Comparison of ENCODE assay signal across 8 cellular contexts in the genomic region with DNA sequence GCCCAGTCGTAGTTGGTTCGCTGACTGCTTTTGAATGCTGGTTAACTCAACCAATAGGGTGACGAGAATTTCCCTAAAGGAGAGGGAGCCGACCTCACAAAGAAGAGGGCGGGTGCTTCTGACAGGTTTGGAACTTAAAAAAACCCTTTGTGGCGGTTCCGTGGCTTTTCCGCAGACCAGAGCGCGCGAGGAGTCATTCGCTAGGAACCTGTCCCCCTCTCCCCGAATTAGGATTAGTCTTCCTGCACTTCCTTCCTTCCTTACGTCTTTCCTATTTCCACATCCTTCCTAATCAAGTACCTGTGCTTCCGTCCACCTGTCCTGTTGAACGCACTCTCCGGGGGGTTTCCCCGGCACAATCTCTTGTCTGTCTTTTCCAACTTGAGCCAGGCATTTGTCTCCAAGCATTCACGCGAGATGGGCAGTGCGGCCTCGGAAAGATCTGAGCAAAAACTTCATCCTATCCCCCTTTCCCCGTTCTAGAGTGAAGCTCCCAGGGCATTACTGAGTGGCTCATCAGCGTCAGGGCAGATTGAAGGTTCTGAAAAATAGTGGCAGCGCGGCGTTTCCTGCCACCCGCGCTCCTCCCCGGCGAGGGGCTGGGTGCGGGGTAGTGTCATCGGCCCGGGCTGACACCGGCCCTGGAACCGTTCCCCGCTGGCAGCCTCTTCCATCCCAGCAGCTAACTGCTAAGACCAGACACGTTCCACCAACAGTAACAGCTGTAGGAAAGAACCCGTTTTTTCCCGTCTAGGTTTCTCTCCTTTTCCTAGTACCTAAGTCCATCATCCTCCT. TPM values are rescaled to one million over a fixed set of nuclear protein-coding genes. Genes with fewer than 3 reads are reported as not detected.
DNase-seq lines count a peak whose midpoint lies in the region; ATAC-seq and TF ChIP-seq lines count a peak whose summit lies in the region.

No MANE protein-coding gene starts in this region.

- H3K79me2 ChIP-seq in DND-41 (ENCODE audit: insufficient read depth, low read length) = peaks cover 8% of the 10 kb centered on the region; the same call in 1 of the 2 replicates
- H3K79me2 ChIP-seq in fibroblast of lung (ENCODE audit: control insufficient read depth, insufficient read depth, low read length) = peaks cover 35% of the 10 kb centered on the region

- ATAC-seq in DND-41 (ENCODE audit: insufficient read depth, low read depth) (peak; percentile 87), GM21786 (IDR thresholded peaks at IDR 0.05; ENCODE audit: unreplicated experiment) (peak; percentile 82)
- peak; percentile 90 for ATAC-seq in naive thymus-derived CD4-positive, alpha-beta T cell
- peak; percentile 92 for ATAC-seq in stimulated activated memory B cell treated with anti-CD40 and anti-IgM and Interleukin-4, amounts not matched to agents 10 μg/mL and 1 μg/mL and 100 μg/mL, for 72 hours

- no peaks in the 10 kb centered on the region for H3K27me3 ChIP-seq in DND-41 (ENCODE audit: insufficient read depth, low read length, poor library complexity)
- H3K27me3 ChIP-seq in fibroblast of lung (ENCODE audit: control insufficient read depth, insufficient read depth, low read length) = no peaks in the 10 kb centered on the region
- H3K27me3 ChIP-seq in naive thymus-derived CD4-positive, alpha-beta T cell (ENCODE audit: control insufficient read depth in 2 of 2, insufficient read depth in 2 of 2, low read length in 2 of 2) = no peaks in the 10 kb centered on the region

- peaks cover 17 to 40% (median 35%) of the 10 kb centered on the region in 7 donors for H3K4me1 Mint-ChIP-seq in naive thymus-derived CD4-positive, alpha-beta T cell
- H3K4me1 Mint-ChIP-seq in stimulated activated memory B cell treated with anti-CD40 and anti-IgM and Interleukin-4, amounts not matched to agents 10 μg/mL and 1 μg/mL and 100 μg/mL, for 72 hours = peaks cover 24% of the 10 kb centered on the region

- peak overlapping the region; percentile 90 for H2AFZ ChIP-seq in DND-41 (ENCODE audit: low read depth, low read length)
- peak overlapping the region; percentile 92 for H2AFZ ChIP-seq in fibroblast of lung (ENCODE audit: low read length)

- H4K20me1 ChIP-seq in DND-41 (ENCODE audit: insufficient read depth, low read length) (no peaks in the 10 kb centered on the region), fibroblast of lung (ENCODE audit: control insufficient read depth, extremely low read depth, insufficient read depth, low read length) (no peaks in the 10 kb centered on the region)

- H3K4me3 Mint-ChIP-seq in naive thymus-derived CD4-positive, alpha-beta T cell = peak overlapping the region; percentile 91 to 100 (median 99)
- H3K4me3 Mint-ChIP-seq in stimulated activated memory B cell treated with anti-CD40 and anti-IgM and Interleukin-4, amounts not matched to agents 10 μg/mL and 1 μg/mL and 100 μg/mL, for 72 hours = peak overlapping the region; percentile 90

- intact Hi-C loops in naive thymus-derived CD4-positive, alpha-beta T cell (cut with micrococcal nuclease) = loop anchor here (1.0 to 10.0 kb wide), 14 partner anchors 20 to 1468 kb away; partner anchors contain the start of genes EPM2A (in 2 of the 2), FBXO30 (in 2 of the 2) and SHPRH (in 2 of the 2)

- H3K4me3 ChIP-seq in DND-41 (ENCODE audit: low read depth in 1 of 2, low read length in 2 of 2) = peak overlapping the region; percentile 31 to 60; a peak in 3 of 4 replicates
- peak overlapping the region; percentile 74 to 85 (median 79) for H3K4me3 ChIP-seq in fibroblast of lung (replicated peaks in 1 of 4; ENCODE audit: control extremely low read depth in 1 of 4, insufficient read depth in 1 of 4, low read depth in 3 of 4, low read length in 4 of 4)
- H3K4me3 ChIP-seq in naive thymus-derived CD4-positive, alpha-beta T cell (ENCODE audit: low read length) = peak overlapping the region; percentile 84

- TF ChIP-seq CTCF in DND-41 (IDR thresholded peaks at IDR 0.05; ENCODE audit: borderline replicate concordance, extremely low read depth, low read length, poor library complexity, severe bottlenecking) (no peak), fibroblast of lung (conservative IDR thresholded peaks at IDR 0.05 in 1 of 2, IDR thresholded peaks at IDR 0.05 in 1 of 2; ENCODE audit: low read depth in 1 of 2, low read length in 2 of 2) (no peak)

- peak overlapping the region; percentile 59 for H3K9ac ChIP-seq in DND-41 (ENCODE audit: low read depth, low read length)
- peak overlapping the region; percentile 85 for H3K9ac ChIP-seq in fibroblast of lung (ENCODE audit: insufficient read depth, low read length)

- H3K27me3 Mint-ChIP-seq in naive thymus-derived CD4-positive, alpha-beta T cell = no peaks in the 10 kb centered on the region
- no peaks in the 10 kb centered on the region for H3K27me3 Mint-ChIP-seq in stimulated activated memory B cell treated with anti-CD40 and anti-IgM and Interleukin-4, amounts not matched to agents 10 μg/mL and 1 μg/mL and 100 μg/mL, for 72 hours

- H3K4me2 ChIP-seq in DND-41 (ENCODE audit: insufficient read depth, low read length) = peak overlapping the region; percentile 76
- H3K4me2 ChIP-seq in fibroblast of lung (ENCODE audit: extremely low read depth, insufficient read depth, low read length) = peak overlapping the region; percentile 98

- H3K27ac ChIP-seq in DND-41 (ENCODE audit: low read length) (peak overlapping the region; percentile 71), KOPT-K1 (ENCODE audit: low read depth, low read length, poor library complexity, severe bottlenecking) (peak overlapping the region; percentile 76), fibroblast of lung (ENCODE audit: insufficient read depth, low read length) (peak overlapping the region; percentile 89)
- H3K27ac ChIP-seq in naive thymus-derived CD4-positive, alpha-beta T cell (ENCODE audit: low read depth, low read length) = peak overlapping the region; percentile 90

- H3K4me1 ChIP-seq in DND-41 (ENCODE audit: insufficient read depth, low read length) (peaks cover 25% of the 10 kb centered on the region), fibroblast of lung (ENCODE audit: control insufficient read depth, extremely low read depth, insufficient read depth, low read length) (no peaks in the 10 kb centered on the region)
- H3K4me1 ChIP-seq in naive thymus-derived CD4-positive, alpha-beta T cell (ENCODE audit: control insufficient read depth in 2 of 2, insufficient read depth in 2 of 2, low read length in 2 of 2) = peaks cover 4% of the 10 kb centered on the region in 2 donors

- H3K9me3 Mint-ChIP-seq in naive thymus-derived CD4-positive, alpha-beta T cell = peaks cover 0 to 3% (median 0%) of the 10 kb centered on the region in 11 donors
- H3K9me3 Mint-ChIP-seq in stimulated activated memory B cell treated with anti-CD40 and anti-IgM and Interleukin-4, amounts not matched to agents 10 μg/mL and 1 μg/mL and 100 μg/mL, for 72 hours = no peaks in the 10 kb centered on the region

- CTCF ChIA-PET in naive thymus-derived CD4-positive, alpha-beta T cell (lab: Charles Lee) = interaction anchor here (0.6 to 1.9 kb wide), 3 partner anchors 10 to 82 kb away, joined by 3 to 4 read pairs (median 3); no protein-coding TSS in a partner anchor

- no peaks in the 10 kb centered on the region for H3K9me3 ChIP-seq in DND-41 (ENCODE audit: insufficient read depth, low read length, severe bottlenecking)
- H3K9me3 ChIP-seq in KOPT-K1 (ENCODE audit: insufficient read depth, low read length, poor library complexity, severe bottlenecking) = no peaks in the 10 kb centered on the region
- H3K9me3 ChIP-seq in fibroblast of lung (ENCODE audit: control insufficient read depth, insufficient read depth, low read depth, low read length) = no peaks in the 10 kb centered on the region
- no peaks in the 10 kb centered on the region for H3K9me3 ChIP-seq in naive thymus-derived CD4-positive, alpha-beta T cell (ENCODE audit: control insufficient read depth in 2 of 3, low read length in 3 of 3)

- peak overlapping the region; percentile 92 to 99 (median 98) for H3K27ac Mint-ChIP-seq in naive thymus-derived CD4-positive, alpha-beta T cell
- peak overlapping the region; percentile 90 for H3K27ac Mint-ChIP-seq in stimulated activated memory B cell treated with anti-CD40 and anti-IgM and Interleukin-4, amounts not matched to agents 10 μg/mL and 1 μg/mL and 100 μg/mL, for 72 hours

- H3K36me3 Mint-ChIP-seq in naive thymus-derived CD4-positive, alpha-beta T cell = peaks cover 0 to 3% (median 0%) of the 10 kb centered on the region in 5 donors
- H3K36me3 Mint-ChIP-seq in stimulated activated memory B cell treated with anti-CD40 and anti-IgM and Interleukin-4, amounts not matched to agents 10 μg/mL and 1 μg/mL and 100 μg/mL, for 72 hours = no peaks in the 10 kb centered on the region

- H3K36me3 ChIP-seq in DND-41 (ENCODE audit: insufficient read depth, low read length) (no peaks in the 10 kb centered on the region), KOPT-K1 (ENCODE audit: insufficient read depth, low read length) (no peaks in the 10 kb centered on the region), fibroblast of lung (ENCODE audit: control insufficient read depth, insufficient read depth, low read length) (no peaks in the 10 kb centered on the region)
- peaks cover 0 to 7% (median 0%) of the 10 kb centered on the region in 3 experiments for H3K36me3 ChIP-seq in naive thymus-derived CD4-positive, alpha-beta T cell (ENCODE audit: control insufficient read depth in 2 of 3, insufficient read depth in 3 of 3, low read length in 3 of 3)

- DNase-seq in DND-41 = peak; percentile 79
- DNase-seq in RKO (ENCODE audit: low spot score) = peak; percentile 96
- DNase-seq in activated T-helper 1 cell treated with anti-CD3 and anti-CD28 coated beads, Interleukin-2, amount 50 U/mL, for 16 hours (ENCODE audit: low read depth in 1 of 2, low spot score in 1 of 2) = peak; percentile 51 to 68
- peak; percentile 98 to 99 for DNase-seq in fibroblast of lung (ENCODE audit: low read depth in 2 of 2)
- peak; percentile 39 to 94 (median 90) for DNase-seq in naive thymus-derived CD4-positive, alpha-beta T cell

- POLR2A ChIA-PET in naive thymus-derived CD4-positive, alpha-beta T cell (lab: Charles Lee) = interaction anchor here (0.7 to 2.3 kb wide), 19 partner anchors 9 to 1238 kb away, joined by 3 to 13 read pairs (median 3); partner anchors contain the start of gene SHPRH

RNA-seq across cellular contexts. Expression of gene STXBP5, which starts 1.5 kb away (rescaled TPM):
- total RNA-seq in fibroblast of lung = 80.4 and 90.7 TPM in 2 replicates
- polyA plus RNA-seq in fibroblast of lung = 27.6 and 39.8 TPM in 2 replicates
- 15.1 and 22.3 TPM in 2 replicates for polyA plus RNA-seq in fibroblast of lung (2012)
- polyA minus RNA-seq in fibroblast of lung (ENCODE audit: low replicate concordance) = 11.3 and 36.5 TPM in 2 replicates
- 10 to 100 TPM; 17.9 to 47.4 (median 28.9) TPM for total RNA-seq in naive thymus-derived CD4-positive, alpha-beta T cell
- polyA plus RNA-seq in naive thymus-derived CD4-positive, alpha-beta T cell = 1 to 10 TPM; 2.5 to 4.9 TPM

Comparison
In these comparisons a context has a peak if more than half of its experiments do, and no peak if none do; other contexts are left out.
1. Peak in every context shown above with its lines: DNase-seq, ATAC-seq, H3K4me3 ChIP-seq and H3K27ac ChIP-seq.